8 cellular contexts compared by ENCODE assay signal in genomic region chr4:64539234-64539849, GRCh38.
A peak's percentile ranks its signal among the peaks of the same experiment; 100 is the strongest.
DNase-seq lines count a peak whose midpoint lies in the region; ATAC-seq and TF ChIP-seq lines count a peak whose summit lies in the region.

No MANE protein-coding gene starts in this region.

- peak overlapping the region; percentile 31 for H3K27ac ChIP-seq in cardiac muscle cell

- H3K4me3 Mint-ChIP-seq in activated T-helper 1 cell treated with anti-CD3 and anti-CD28 coated beads, Interleukin-12 subunit alpha, Interleukin-12 subunit beta, Interleukin-2, Interleukin-4 antibody, amounts not matched to agents 30 ng/mL and 10 ng/mL and 1 ng/mL, durations not matched to agents 14 hours and 24 hours and 36 hours = no peak overlapping the region

- no peaks in the 10 kb centered on the region for H3K36me3 ChIP-seq in cardiac muscle cell

- no peaks in the 10 kb centered on the region for H3K4me1 Mint-ChIP-seq in activated T-helper 1 cell treated with anti-CD3 and anti-CD28 coated beads, Interleukin-12 subunit alpha, Interleukin-12 subunit beta, Interleukin-2, Interleukin-4 antibody, amounts not matched to agents 30 ng/mL and 10 ng/mL and 1 ng/mL, durations not matched to agents 14 hours and 24 hours and 36 hours (ENCODE audit: low read depth)

- TF ChIP-seq CTCF in cardiac muscle cell (IDR thresholded peaks at IDR 0.05; ENCODE audit: low read depth, low read length) = peak; percentile 82

- peaks cover 2% of the 10 kb centered on the region for H3K27me3 Mint-ChIP-seq in activated T-helper 1 cell treated with anti-CD3 and anti-CD28 coated beads, Interleukin-12 subunit alpha, Interleukin-12 subunit beta, Interleukin-2, Interleukin-4 antibody, amounts not matched to agents 30 ng/mL and 10 ng/mL and 1 ng/mL, durations not matched to agents 14 hours and 24 hours and 36 hours (ENCODE audit: insufficient read depth)

- H3K4me1 ChIP-seq in cardiac muscle cell (ENCODE audit: low read depth) = peaks cover 8% of the 10 kb centered on the region

- DNase-seq in EH (ENCODE audit: low read depth) (peak; percentile 55), NCI-H2227 treated with DMSO at 0.1 percent for 48 hours (lab: John Stamatoyannopoulos, UW) (peak; percentile 9), cardiac muscle cell (ENCODE audit: low read depth in 1 of 2, low spot score in 1 of 2) (peak; percentile 75 to 80), retina (peak; percentile 43)
- peak; percentile 4 for DNase-seq in activated T-helper 1 cell treated with anti-CD3 and anti-CD28 coated beads, Interleukin-12 subunit alpha, Interleukin-12 subunit beta, Interleukin-2, Interleukin-4 antibody, amounts not matched to agents 30 ng/mL and 10 ng/mL and 1 ng/mL, durations not matched to agents 14 hours and 24 hours and 36 hours (ENCODE audit: low spot score)
- no peak for DNase-seq in activated T-cell treated with anti-CD3 and anti-CD28 coated beads, Interleukin-2, amount 50 U/mL, for 1 hour

- peak; percentile 91 for ATAC-seq in GM19438 (IDR thresholded peaks at IDR 0.05; ENCODE audit: low read depth, unreplicated experiment)
- peak; percentile 93 for ATAC-seq in HG03378 (IDR thresholded peaks at IDR 0.05; ENCODE audit: unreplicated experiment)

- H3K4me3 ChIP-seq in cardiac muscle cell = no peak overlapping the region

- H3K9me3 ChIP-seq in cardiac muscle cell (ENCODE audit: low read depth) = no peaks in the 10 kb centered on the region

- H3K9me3 Mint-ChIP-seq in activated T-helper 1 cell treated with anti-CD3 and anti-CD28 coated beads, Interleukin-12 subunit alpha, Interleukin-12 subunit beta, Interleukin-2, Interleukin-4 antibody, amounts not matched to agents 30 ng/mL and 10 ng/mL and 1 ng/mL, durations not matched to agents 14 hours and 24 hours and 36 hours = no peaks in the 10 kb centered on the region

- H3K27me3 ChIP-seq in cardiac muscle cell = no peaks in the 10 kb centered on the region

- no peak overlapping the region for H3K27ac Mint-ChIP-seq in activated T-helper 1 cell treated with anti-CD3 and anti-CD28 coated beads, Interleukin-12 subunit alpha, Interleukin-12 subunit beta, Interleukin-2, Interleukin-4 antibody, amounts not matched to agents 30 ng/mL and 10 ng/mL and 1 ng/mL, durations not matched to agents 14 hours and 24 hours and 36 hours

- H3K36me3 Mint-ChIP-seq in activated T-helper 1 cell treated with anti-CD3 and anti-CD28 coated beads, Interleukin-12 subunit alpha, Interleukin-12 subunit beta, Interleukin-2, Interleukin-4 antibody, amounts not matched to agents 30 ng/mL and 10 ng/mL and 1 ng/mL, durations not matched to agents 14 hours and 24 hours and 36 hours (ENCODE audit: low read depth) = no peaks in the 10 kb centered on the region

- intact Hi-C loops in activated T-helper 1 cell treated with anti-CD3 and anti-CD28 coated beads, Interleukin-12 subunit alpha, Interleukin-12 subunit beta, Interleukin-2, Interleukin-4 antibody, amounts not matched to agents 30 ng/mL and 10 ng/mL and 1 ng/mL, durations not matched to agents 14 hours and 24 hours and 36 hours (cut with micrococcal nuclease) = loop anchor here (1.0 kb wide), 1 partner anchor 381 kb away; no protein-coding TSS in a partner anchor
